ENCODE assay signal across 1 cellular context in genomic region chr2:164810843-164811242, GRCh38.
TF ChIP-seq lines count a peak whose summit lies in the region.

No MANE protein-coding gene starts in this region.

TF ChIP-seq in HepG2, 621 proteins besides CTCF, POLR2A, EP300 and RAD21 (continued from another document and continues in another):
- TF ChIP-seq BRF2 (CRISPR knock-in tag; IDR thresholded peaks at IDR 0.05) (peak; percentile 75; the same call in 1 of the 2 replicates), SMAD1 (CRISPR knock-in tag; IDR thresholded peaks at IDR 0.05; ENCODE audit: borderline replicate concordance, low read depth) (no peak), HINFP (CRISPR knock-in tag; IDR thresholded peaks at IDR 0.05; ENCODE audit: low read depth) (no peak), ZBTB2 (CRISPR knock-in tag; IDR thresholded peaks at IDR 0.05; ENCODE audit: low read depth) (peak; percentile 37; the same call in 1 of the 2 replicates), SMC3 (IDR thresholded peaks at IDR 0.05; ENCODE audit: low read length) (peak; percentile 65; the same call in 1 of the 2 replicates), NCOA1 (CRISPR knock-in tag; IDR thresholded peaks at IDR 0.05) (peak; percentile 42; the same call in 1 of the 2 replicates), MED1 (CRISPR knock-in tag; IDR thresholded peaks at IDR 0.05) (peak; percentile 94), SCMH1 (CRISPR knock-in tag; IDR thresholded peaks at IDR 0.05; ENCODE audit: borderline replicate concordance) (no peak), NFKB2 (CRISPR knock-in tag; IDR thresholded peaks at IDR 0.05; ENCODE audit: borderline replicate concordance) (no peak), KDM5B (CRISPR knock-in tag; IDR thresholded peaks at IDR 0.05; ENCODE audit: borderline replicate concordance) (no peak), CCDC6 (CRISPR knock-in tag; IDR thresholded peaks at IDR 0.05) (0 out of 2 replicates have a peak, but pooled peaks have one; percentile 50), CREM (IDR thresholded peaks at IDR 0.05) (peak; percentile 97), CREM (CRISPR knock-in tag; IDR thresholded peaks at IDR 0.05) (no peak), DZIP1 (CRISPR knock-in tag; IDR thresholded peaks at IDR 0.05) (no peak), MAFG (CRISPR knock-in tag; IDR thresholded peaks at IDR 0.05) (no peak), ZNF318 (CRISPR knock-in tag; IDR thresholded peaks at IDR 0.05) (no peak), ZNF510 (CRISPR knock-in tag; IDR thresholded peaks at IDR 0.05; ENCODE audit: low read depth) (no peak), DPF2 (CRISPR knock-in tag; IDR thresholded peaks at IDR 0.05; ENCODE audit: borderline replicate concordance, low read depth) (peak; percentile 67; the same call in 1 of the 2 replicates), ESRRA (CRISPR knock-in tag; IDR thresholded peaks at IDR 0.05; ENCODE audit: low read depth) (peak; percentile 42; the same call in 1 of the 2 replicates), SALL2 (CRISPR knock-in tag; IDR thresholded peaks at IDR 0.05) (no peak), ZNF337 (CRISPR knock-in tag; IDR thresholded peaks at IDR 0.05; ENCODE audit: borderline replicate concordance, low read depth) (no peak), KLF6 (CRISPR knock-in tag; IDR thresholded peaks at IDR 0.05) (peak; percentile 87), GABPA (IDR thresholded peaks at IDR 0.05; ENCODE audit: low read depth, low read length) (no peak), GABPA (CRISPR knock-in tag; IDR thresholded peaks at IDR 0.05; ENCODE audit: low read depth) (peak; percentile 28; the same call in 1 of the 2 replicates), MIER3 (CRISPR knock-in tag; IDR thresholded peaks at IDR 0.05; ENCODE audit: borderline replicate concordance) (peak; percentile 84; the same call in 1 of the 2 replicates), ZNF224 (CRISPR knock-in tag; IDR thresholded peaks at IDR 0.05) (no peak), ZNF761 (CRISPR knock-in tag; conservative IDR thresholded peaks at IDR 0.05) (no peak), ZFP36 (IDR thresholded peaks at IDR 0.05; ENCODE audit: borderline replicate concordance, low read depth, low read length, partially characterized antibody) (no peak), ZNF253 (CRISPR knock-in tag; IDR thresholded peaks at IDR 0.05; ENCODE audit: borderline replicate concordance) (no peak), TIGD3 (CRISPR knock-in tag; IDR thresholded peaks at IDR 0.05; ENCODE audit: borderline replicate concordance) (no peak), HOXA9 (CRISPR knock-in tag; IDR thresholded peaks at IDR 0.05; ENCODE audit: borderline replicate concordance) (no peak), YY1 (IDR thresholded peaks at IDR 0.05; ENCODE audit: insufficient read depth, insufficient replicate concordance, low read depth, low read length) (peak; percentile 31), ZNF687 (CRISPR knock-in tag; IDR thresholded peaks at IDR 0.05) (no peak), IKZF4 (CRISPR knock-in tag; IDR thresholded peaks at IDR 0.05; ENCODE audit: borderline replicate concordance, low read depth, not compliant biosample characterization) (no peak), NCOR1 (IDR thresholded peaks at IDR 0.05; ENCODE audit: borderline replicate concordance, low read length) (peak; percentile 94), JUND (CRISPR knock-in tag; IDR thresholded peaks at IDR 0.05) (no peak), MBD4 (IDR thresholded peaks at IDR 0.05; ENCODE audit: borderline replicate concordance, low read length) (peak; percentile 98), NR2F1 (CRISPR knock-in tag; IDR thresholded peaks at IDR 0.05) (peak; percentile 23 to 25; a peak in 2 of 4 replicates), ZNF296 (CRISPR knock-in tag; conservative IDR thresholded peaks at IDR 0.05) (no peak), REL (CRISPR knock-in tag; conservative IDR thresholded peaks at IDR 0.05) (no peak), GFI1 (CRISPR knock-in tag; IDR thresholded peaks at IDR 0.05; ENCODE audit: borderline replicate concordance) (peak; percentile 82; the same call in 1 of the 2 replicates)
